ENCODE assay signal across 15 cellular contexts in genomic region chr17:21358682-21359482, GRCh38. TPM values are rescaled to one million over a fixed set of nuclear protein-coding genes. Genes with fewer than 3 reads are reported as not detected.
A peak's percentile ranks its signal among the peaks of the same experiment; 100 is the strongest.
DNase-seq lines count a peak whose midpoint lies in the region; ATAC-seq, FAIRE-seq and TF ChIP-seq lines count a peak whose summit lies in the region.
"Had no signal": no experiment of that assay in that cellular context is flagged by ENCODE, and none has a peak within 500 bp of the region (broad histone marks: within the 10 kb centered on the region; RNA-seq: fewer than 3 reads in every experiment).

No MANE protein-coding gene starts in this region.

- H3K27ac ChIP-seq in heart right ventricle (peak overlapping the region in 8 of 10 donors; percentile 22 to 71 (median 53)), neural progenitor cell (no peak overlapping the region)
- H3K27ac ChIP-seq: brain microvascular endothelial cell had no signal

- peaks cover 22% of the 10 kb centered on the region for H3K27me3 Mint-ChIP-seq in neural progenitor cell (ENCODE audit: insufficient read depth, low read depth)

- H3K9me3 ChIP-seq in MG63 (no peaks in the 10 kb centered on the region), heart right ventricle (no peaks in the 10 kb centered on the region), neural progenitor cell (ENCODE audit: low read depth) (no peaks in the 10 kb centered on the region)

- peak; percentile 40 for DNase-seq in AG10803 (ENCODE audit: low read depth)
- peak; percentile 23 for DNase-seq in MG63
- peak; percentile 29 to 40 for DNase-seq in heart right ventricle
- DNase-seq in neural progenitor cell (ENCODE audit: low spot score), result no peak
- no peak for DNase-seq in AML-193 (lab: John Stamatoyannopoulos, UW)
- no peak for DNase-seq in D721Med (ENCODE audit: insufficient read length, low spot score)
- no peak for DNase-seq in DMS 273 (lab: John Stamatoyannopoulos, UW; ENCODE audit: unreplicated experiment)
- DNase-seq: ACHN; activated CD8-positive, alpha-beta memory T cell treated with anti-CD3 and anti-CD28 coated beads, Interleukin-2, amount 50 U/mL, for 48 hours; activated naive CD4-positive, alpha-beta T cell treated with Interleukin-2 at 50 U/mL for 16 hours; brain microvascular endothelial cell; effector CD4-positive, alpha-beta T cell; SHP77 had no signal

- H3K36me3 Mint-ChIP-seq in neural progenitor cell, result no peaks in the 10 kb centered on the region

- H3K9me3 Mint-ChIP-seq in neural progenitor cell, result no peaks in the 10 kb centered on the region

- H3K4me2 ChIP-seq in neural progenitor cell, result no peak overlapping the region

- WGBS in heart right ventricle, 2 donors, result 22 to 30% methylated on average over 12 of the region's 12 CpGs

- TF ChIP-seq CTCF in AG10803 (conservative IDR thresholded peaks at IDR 0.05; ENCODE audit: low read length), result no peak
- TF ChIP-seq CTCF in heart right ventricle (IDR thresholded peaks at IDR 0.05), result no peak
- TF ChIP-seq CTCF in neural progenitor cell (IDR thresholded peaks at IDR 0.05), result no peak
- no peak for TF ChIP-seq CTCF in D721Med (IDR thresholded peaks at IDR 0.05; ENCODE audit: insufficient read depth, missing control alignments)

- H3K4me3 ChIP-seq in AG10803 (ENCODE audit: low read length) (no peak overlapping the region), MG63 (no peak overlapping the region), heart right ventricle (no peak overlapping the region), neural progenitor cell (no peak overlapping the region)

- H3K27ac Mint-ChIP-seq in neural progenitor cell, result no peak overlapping the region

- peak; percentile 65 to 95 (median 88) for ATAC-seq in heart right ventricle
- no peak for ATAC-seq in HG03159 (IDR thresholded peaks at IDR 0.05; ENCODE audit: unreplicated experiment)

- H3K4me1 ChIP-seq in heart right ventricle (peaks cover 8 to 27% (median 21%) of the 10 kb centered on the region in 9 donors), neural progenitor cell (peaks cover 39% of the 10 kb centered on the region)

- peaks cover 5% of the 10 kb centered on the region for H3F3A ChIP-seq in neural progenitor cell (ENCODE audit: low read depth)

- peak overlapping the region; percentile 64 for H3K4me3 Mint-ChIP-seq in neural progenitor cell

- intact Hi-C loops in heart right ventricle (cut with DNase I), result no loop called here

- no peak overlapping the region for H2AFZ ChIP-seq in neural progenitor cell (replicated peaks)

- H3K9ac ChIP-seq in neural progenitor cell, result no peak overlapping the region

- H3K36me3 ChIP-seq in MG63 (no peaks in the 10 kb centered on the region), heart right ventricle (no peaks in the 10 kb centered on the region), neural progenitor cell (no peaks in the 10 kb centered on the region)
- H3K36me3 ChIP-seq: brain microvascular endothelial cell had no signal

- no peaks in the 10 kb centered on the region for H3K27me3 ChIP-seq in MG63
- no peaks in the 10 kb centered on the region for H3K27me3 ChIP-seq in heart right ventricle
- peaks cover 5% of the 10 kb centered on the region for H3K27me3 ChIP-seq in neural progenitor cell
- H3K27me3 ChIP-seq: brain microvascular endothelial cell had no signal

- no peak for FAIRE-seq in D721Med (lab: Jason Lieb, UNC)

- peaks cover 4% of the 10 kb centered on the region for H4K20me1 ChIP-seq in neural progenitor cell (ENCODE audit: low read depth)

- peaks cover 41% of the 10 kb centered on the region for H3K4me1 Mint-ChIP-seq in neural progenitor cell

- no peaks in the 10 kb centered on the region for H3K79me2 ChIP-seq in neural progenitor cell (ENCODE audit: low read depth)

RNA-seq across cellular contexts. Expression of gene KCNJ12, which starts 17.3 kb away (rescaled TPM):
- total RNA-seq in MG63 (2014; rRNA removed; shearing (Covaris generic); ENCODE audit: low replicate concordance), result 5.2 and 5.6 TPM in 2 replicates
- total RNA-seq in heart right ventricle (10 to 100 TPM in 2 of 10 donors, 1 to 10 TPM in 8; 7.2 to 14.7 (median 8.7) TPM), neural progenitor cell (ENCODE audit: low replicate concordance) (0.56 and 1.8 TPM in 2 replicates)
- polyA plus RNA-seq in heart right ventricle, result 1 to 10 TPM; 2.8 to 4.0 TPM
- total RNA-seq: T-helper 2 cell treated with Interferon-gamma antibody and Interleukin-4, amounts not matched to agents 100 ng/mL and 5 ng/mL, for 36 hours had no signal

Comparison
In these comparisons a context has a peak if more than half of its experiments do, and no peak if none do; other contexts are left out.
1. DNase-seq: peak in AG10803 (single experiment), MG63 (single experiment) and heart right ventricle (2 of 2); none in neural progenitor cell (single experiment), AML-193 (0 of 2), D721Med (single experiment) and DMS 273 (single experiment).